Comparison of ENCODE assay signal across 2 cellular contexts in genomic region chr17:2395258-2396170, GRCh38.
TF ChIP-seq lines count a peak whose summit lies in the region.

No MANE protein-coding gene starts in this region.

TF ChIP-seq in HEK293, 187 proteins besides CTCF, POLR2A, EP300 and RAD21 (continued from another document and continues in another):
- no peak for TF ChIP-seq ZNF391 (tag by site-specific recombination; IDR thresholded peaks at IDR 0.05; ENCODE audit: borderline replicate concordance, low read depth)
- TF ChIP-seq ZSCAN16 (tag by site-specific recombination; IDR thresholded peaks at IDR 0.05) = peak; percentile 95
- no peak for TF ChIP-seq GLI4 (tag by site-specific recombination; IDR thresholded peaks at IDR 0.05)
- 0 out of 2 replicates have a peak, but pooled peaks have one; percentile 22 for TF ChIP-seq ZFP69B (tag by site-specific recombination; IDR thresholded peaks at IDR 0.05)
- peak; percentile 16; the same call in 1 of the 2 replicates for TF ChIP-seq ZNF341 (tag by site-specific recombination; IDR thresholded peaks at IDR 0.05; ENCODE audit: low read depth)
- TF ChIP-seq ZNF624 (tag by site-specific recombination; IDR thresholded peaks at IDR 0.05) = no peak
- no peak for TF ChIP-seq ZNF555 (tag by site-specific recombination; conservative IDR thresholded peaks at IDR 0.05)
- no peak for TF ChIP-seq IKZF3 (tag by site-specific recombination; IDR thresholded peaks at IDR 0.05)
- TF ChIP-seq ZNF157 (tag by site-specific recombination; IDR thresholded peaks at IDR 0.05) = no peak
- TF ChIP-seq ZNF560 (tag by site-specific recombination; IDR thresholded peaks at IDR 0.05; ENCODE audit: borderline replicate concordance) = no peak
- TF ChIP-seq ZBTB11 (tag by site-specific recombination; conservative IDR thresholded peaks at IDR 0.05; ENCODE audit: low read depth) = no peak
- peak; percentile 59; the same call in 1 of the 2 replicates for TF ChIP-seq HIC1 (tag by site-specific recombination; IDR thresholded peaks at IDR 0.05)
- TF ChIP-seq RBAK (tag by site-specific recombination; IDR thresholded peaks at IDR 0.05) = no peak
- TF ChIP-seq ZNF692 (tag by site-specific recombination; IDR thresholded peaks at IDR 0.05) = no peak
- TF ChIP-seq TCF7L2 (IDR thresholded peaks at IDR 0.05; ENCODE audit: borderline replicate concordance, low read depth, low read length) = no peak
- no peak for TF ChIP-seq ZNF280D (tag by site-specific recombination; IDR thresholded peaks at IDR 0.05)
- no peak for TF ChIP-seq GLI2 (tag by site-specific recombination; IDR thresholded peaks at IDR 0.05; ENCODE audit: borderline replicate concordance, low read depth)
- TF ChIP-seq GFI1B (tag by site-specific recombination; IDR thresholded peaks at IDR 0.05) = no peak
- TF ChIP-seq ZNF658 (tag by site-specific recombination; IDR thresholded peaks at IDR 0.05) = no peak
- no peak for TF ChIP-seq ZNF707 (tag by site-specific recombination; IDR thresholded peaks at IDR 0.05)
- no peak for TF ChIP-seq ZNF211 (tag by site-specific recombination; IDR thresholded peaks at IDR 0.05; ENCODE audit: low read depth)

TF ChIP-seq in GM12878, 131 proteins besides CTCF, POLR2A, EP300 and RAD21 (continued from another document):
- no peak for TF ChIP-seq BCL3 (IDR thresholded peaks at IDR 0.05; ENCODE audit: borderline replicate concordance, insufficient read depth, low read depth, low read length, poor library complexity, severe bottlenecking)
- TF ChIP-seq ZBED1 (IDR thresholded peaks at IDR 0.05; ENCODE audit: borderline replicate concordance) = no peak
- TF ChIP-seq CBFB (IDR thresholded peaks at IDR 0.05; ENCODE audit: low read depth) = no peak
- TF ChIP-seq GABPA (IDR thresholded peaks at IDR 0.05; ENCODE audit: low read depth) = no peak
- no peak for TF ChIP-seq GATAD2B (conservative IDR thresholded peaks at IDR 0.05; ENCODE audit: low read depth)
